ENCODE assay signal across 2 cellular contexts in the genomic region with DNA sequence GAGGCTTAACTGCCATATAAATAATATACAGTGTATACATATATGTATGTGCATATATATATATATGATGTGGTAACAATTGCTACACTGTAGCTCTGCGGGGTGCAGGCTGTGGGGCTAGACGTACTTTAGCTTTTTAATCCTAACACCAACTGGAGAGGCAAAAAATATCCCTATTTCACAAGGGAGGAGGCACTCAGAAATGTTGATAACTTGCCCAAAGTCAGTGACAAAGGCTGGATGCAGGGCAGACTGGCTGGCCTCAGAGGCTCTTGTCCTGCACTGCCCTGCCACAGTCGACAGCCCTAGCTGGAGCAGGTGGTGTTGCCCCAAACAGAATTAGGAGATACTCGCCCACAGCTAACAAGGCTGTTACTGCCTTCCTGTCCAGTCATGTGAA.
TF ChIP-seq lines count a peak whose summit lies in the region.

No MANE protein-coding gene starts in this region.

TF ChIP-seq in SK-N-SH treated with all-trans-retinoic acid at 6 μM for 48 hours, 23 proteins besides CTCF, POLR2A, EP300 and RAD21:
- TF ChIP-seq, protein P1, sequence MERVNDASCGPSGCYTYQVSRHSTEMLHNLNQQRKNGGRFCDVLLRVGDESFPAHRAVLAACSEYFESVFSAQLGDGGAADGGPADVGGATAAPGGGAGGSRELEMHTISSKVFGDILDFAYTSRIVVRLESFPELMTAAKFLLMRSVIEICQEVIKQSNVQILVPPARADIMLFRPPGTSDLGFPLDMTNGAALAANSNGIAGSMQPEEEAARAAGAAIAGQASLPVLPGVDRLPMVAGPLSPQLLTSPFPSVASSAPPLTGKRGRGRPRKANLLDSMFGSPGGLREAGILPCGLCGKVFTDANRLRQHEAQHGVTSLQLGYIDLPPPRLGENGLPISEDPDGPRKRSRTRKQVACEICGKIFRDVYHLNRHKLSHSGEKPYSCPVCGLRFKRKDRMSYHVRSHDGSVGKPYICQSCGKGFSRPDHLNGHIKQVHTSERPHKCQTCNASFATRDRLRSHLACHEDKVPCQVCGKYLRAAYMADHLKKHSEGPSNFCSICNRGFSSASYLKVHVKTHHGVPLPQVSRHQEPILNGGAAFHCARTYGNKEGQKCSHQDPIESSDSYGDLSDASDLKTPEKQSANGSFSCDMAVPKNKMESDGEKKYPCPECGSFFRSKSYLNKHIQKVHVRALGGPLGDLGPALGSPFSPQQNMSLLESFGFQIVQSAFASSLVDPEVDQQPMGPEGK (CRISPR knock-in tag; IDR thresholded peaks at IDR 0.05; ENCODE audit: borderline replicate concordance), result no peak
- TF ChIP-seq ZFP30 (CRISPR knock-in tag; IDR thresholded peaks at IDR 0.05) (no peak), ZC3H10 (CRISPR knock-in tag; IDR thresholded peaks at IDR 0.05) (no peak), SNAI2 (CRISPR knock-in tag; IDR thresholded peaks at IDR 0.05) (no peak), TCF4 (CRISPR knock-in tag; IDR thresholded peaks at IDR 0.05; ENCODE audit: borderline replicate concordance) (no peak), OSR1 (CRISPR knock-in tag; IDR thresholded peaks at IDR 0.05) (no peak), PPARA (CRISPR knock-in tag; IDR thresholded peaks at IDR 0.05; ENCODE audit: borderline replicate concordance) (no peak), ESRRG (CRISPR knock-in tag; IDR thresholded peaks at IDR 0.05) (no peak), ISL1 (CRISPR knock-in tag; IDR thresholded peaks at IDR 0.05) (no peak), BACH2 (CRISPR knock-in tag; IDR thresholded peaks at IDR 0.05; ENCODE audit: borderline replicate concordance) (no peak), CSDC2 (CRISPR knock-in tag; IDR thresholded peaks at IDR 0.05) (no peak), RARB (CRISPR knock-in tag; IDR thresholded peaks at IDR 0.05) (no peak), TOX (CRISPR knock-in tag; IDR thresholded peaks at IDR 0.05; ENCODE audit: borderline replicate concordance) (no peak), ZNF8 (CRISPR knock-in tag; IDR thresholded peaks at IDR 0.05) (no peak), ZNF565 (CRISPR knock-in tag; conservative IDR thresholded peaks at IDR 0.05; ENCODE audit: low read depth) (no peak), ZFP3 (CRISPR knock-in tag; IDR thresholded peaks at IDR 0.05) (no peak)
- TF ChIP-seq, protein P2, sequence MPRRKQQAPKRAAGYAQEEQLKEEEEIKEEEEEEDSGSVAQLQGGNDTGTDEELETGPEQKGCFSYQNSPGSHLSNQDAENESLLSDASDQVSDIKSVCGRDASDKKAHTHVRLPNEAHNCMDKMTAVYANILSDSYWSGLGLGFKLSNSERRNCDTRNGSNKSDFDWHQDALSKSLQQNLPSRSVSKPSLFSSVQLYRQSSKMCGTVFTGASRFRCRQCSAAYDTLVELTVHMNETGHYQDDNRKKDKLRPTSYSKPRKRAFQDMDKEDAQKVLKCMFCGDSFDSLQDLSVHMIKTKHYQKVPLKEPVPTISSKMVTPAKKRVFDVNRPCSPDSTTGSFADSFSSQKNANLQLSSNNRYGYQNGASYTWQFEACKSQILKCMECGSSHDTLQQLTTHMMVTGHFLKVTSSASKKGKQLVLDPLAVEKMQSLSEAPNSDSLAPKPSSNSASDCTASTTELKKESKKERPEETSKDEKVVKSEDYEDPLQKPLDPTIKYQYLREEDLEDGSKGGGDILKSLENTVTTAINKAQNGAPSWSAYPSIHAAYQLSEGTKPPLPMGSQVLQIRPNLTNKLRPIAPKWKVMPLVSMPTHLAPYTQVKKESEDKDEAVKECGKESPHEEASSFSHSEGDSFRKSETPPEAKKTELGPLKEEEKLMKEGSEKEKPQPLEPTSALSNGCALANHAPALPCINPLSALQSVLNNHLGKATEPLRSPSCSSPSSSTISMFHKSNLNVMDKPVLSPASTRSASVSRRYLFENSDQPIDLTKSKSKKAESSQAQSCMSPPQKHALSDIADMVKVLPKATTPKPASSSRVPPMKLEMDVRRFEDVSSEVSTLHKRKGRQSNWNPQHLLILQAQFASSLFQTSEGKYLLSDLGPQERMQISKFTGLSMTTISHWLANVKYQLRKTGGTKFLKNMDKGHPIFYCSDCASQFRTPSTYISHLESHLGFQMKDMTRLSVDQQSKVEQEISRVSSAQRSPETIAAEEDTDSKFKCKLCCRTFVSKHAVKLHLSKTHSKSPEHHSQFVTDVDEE (CRISPR knock-in tag; IDR thresholded peaks at IDR 0.05), result no peak
- TF ChIP-seq, protein P3, sequence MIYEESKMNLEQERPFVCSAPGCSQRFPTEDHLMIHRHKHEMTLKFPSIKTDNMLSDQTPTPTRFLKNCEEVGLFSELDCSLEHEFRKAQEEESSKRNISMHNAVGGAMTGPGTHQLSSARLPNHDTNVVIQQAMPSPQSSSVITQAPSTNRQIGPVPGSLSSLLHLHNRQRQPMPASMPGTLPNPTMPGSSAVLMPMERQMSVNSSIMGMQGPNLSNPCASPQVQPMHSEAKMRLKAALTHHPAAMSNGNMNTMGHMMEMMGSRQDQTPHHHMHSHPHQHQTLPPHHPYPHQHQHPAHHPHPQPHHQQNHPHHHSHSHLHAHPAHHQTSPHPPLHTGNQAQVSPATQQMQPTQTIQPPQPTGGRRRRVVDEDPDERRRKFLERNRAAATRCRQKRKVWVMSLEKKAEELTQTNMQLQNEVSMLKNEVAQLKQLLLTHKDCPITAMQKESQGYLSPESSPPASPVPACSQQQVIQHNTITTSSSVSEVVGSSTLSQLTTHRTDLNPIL (CRISPR knock-in tag; IDR thresholded peaks at IDR 0.05; ENCODE audit: low read depth), result no peak
- TF ChIP-seq, protein P4, sequence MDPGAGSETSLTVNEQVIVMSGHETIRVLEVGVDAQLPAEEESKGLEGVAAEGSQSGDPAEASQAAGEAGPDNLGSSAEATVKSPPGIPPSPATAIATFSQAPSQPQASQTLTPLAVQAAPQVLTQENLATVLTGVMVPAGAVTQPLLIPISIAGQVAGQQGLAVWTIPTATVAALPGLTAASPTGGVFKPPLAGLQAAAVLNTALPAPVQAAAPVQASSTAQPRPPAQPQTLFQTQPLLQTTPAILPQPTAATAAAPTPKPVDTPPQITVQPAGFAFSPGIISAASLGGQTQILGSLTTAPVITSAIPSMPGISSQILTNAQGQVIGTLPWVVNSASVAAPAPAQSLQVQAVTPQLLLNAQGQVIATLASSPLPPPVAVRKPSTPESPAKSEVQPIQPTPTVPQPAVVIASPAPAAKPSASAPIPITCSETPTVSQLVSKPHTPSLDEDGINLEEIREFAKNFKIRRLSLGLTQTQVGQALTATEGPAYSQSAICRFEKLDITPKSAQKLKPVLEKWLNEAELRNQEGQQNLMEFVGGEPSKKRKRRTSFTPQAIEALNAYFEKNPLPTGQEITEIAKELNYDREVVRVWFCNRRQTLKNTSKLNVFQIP (CRISPR knock-in tag; IDR thresholded peaks at IDR 0.05; ENCODE audit: borderline replicate concordance, low read depth), result no peak

TF ChIP-seq in HepG2, 621 proteins besides CTCF, POLR2A, EP300 and RAD21 (continued from another document and continues in another):
- TF ChIP-seq, protein P5, sequence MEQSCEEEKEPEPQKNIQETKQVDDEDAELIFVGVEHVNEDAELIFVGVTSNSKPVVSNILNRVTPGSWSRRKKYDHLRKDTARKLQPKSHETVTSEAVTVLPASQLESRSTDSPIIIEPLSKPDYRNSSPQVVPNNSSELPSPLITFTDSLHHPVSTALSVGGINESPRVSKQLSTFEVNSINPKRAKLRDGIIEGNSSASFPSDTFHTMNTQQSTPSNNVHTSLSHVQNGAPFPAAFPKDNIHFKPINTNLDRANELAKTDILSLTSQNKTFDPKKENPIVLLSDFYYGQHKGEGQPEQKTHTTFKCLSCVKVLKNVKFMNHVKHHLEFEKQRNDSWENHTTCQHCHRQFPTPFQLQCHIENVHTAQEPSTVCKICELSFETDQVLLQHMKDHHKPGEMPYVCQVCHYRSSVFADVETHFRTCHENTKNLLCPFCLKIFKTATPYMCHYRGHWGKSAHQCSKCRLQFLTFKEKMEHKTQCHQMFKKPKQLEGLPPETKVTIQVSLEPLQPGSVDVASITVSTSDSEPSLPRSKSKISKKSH (CRISPR knock-in tag; IDR thresholded peaks at IDR 0.05; ENCODE audit: borderline replicate concordance), result no peak
- TF ChIP-seq, protein P6, sequence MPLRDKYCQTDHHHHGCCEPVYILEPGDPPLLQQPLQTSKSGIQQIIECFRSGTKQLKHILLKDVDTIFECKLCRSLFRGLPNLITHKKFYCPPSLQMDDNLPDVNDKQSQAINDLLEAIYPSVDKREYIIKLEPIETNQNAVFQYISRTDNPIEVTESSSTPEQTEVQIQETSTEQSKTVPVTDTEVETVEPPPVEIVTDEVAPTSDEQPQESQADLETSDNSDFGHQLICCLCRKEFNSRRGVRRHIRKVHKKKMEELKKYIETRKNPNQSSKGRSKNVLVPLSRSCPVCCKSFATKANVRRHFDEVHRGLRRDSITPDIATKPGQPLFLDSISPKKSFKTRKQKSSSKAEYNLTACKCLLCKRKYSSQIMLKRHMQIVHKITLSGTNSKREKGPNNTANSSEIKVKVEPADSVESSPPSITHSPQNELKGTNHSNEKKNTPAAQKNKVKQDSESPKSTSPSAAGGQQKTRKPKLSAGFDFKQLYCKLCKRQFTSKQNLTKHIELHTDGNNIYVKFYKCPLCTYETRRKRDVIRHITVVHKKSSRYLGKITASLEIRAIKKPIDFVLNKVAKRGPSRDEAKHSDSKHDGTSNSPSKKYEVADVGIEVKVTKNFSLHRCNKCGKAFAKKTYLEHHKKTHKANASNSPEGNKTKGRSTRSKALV (CRISPR knock-in tag; IDR thresholded peaks at IDR 0.05), result no peak
- TF ChIP-seq RBFOX2 (IDR thresholded peaks at IDR 0.05; ENCODE audit: low read depth, low read length) (peak; percentile 59; the same call in 1 of the 2 replicates), ZNF788 (CRISPR knock-in tag; IDR thresholded peaks at IDR 0.05; ENCODE audit: borderline replicate concordance) (peak; percentile 20; the same call in 1 of the 2 replicates), SMARCC2 (IDR thresholded peaks at IDR 0.05) (no peak), STAG1 (CRISPR knock-in tag; IDR thresholded peaks at IDR 0.05) (peak; percentile 14; the same call in 1 of the 2 replicates), MEIS1 (CRISPR knock-in tag; IDR thresholded peaks at IDR 0.05; ENCODE audit: borderline replicate concordance) (no peak), ZSCAN25 (CRISPR knock-in tag; IDR thresholded peaks at IDR 0.05) (no peak), ZNF678 (CRISPR knock-in tag; IDR thresholded peaks at IDR 0.05) (no peak), ZNF251 (CRISPR knock-in tag; IDR thresholded peaks at IDR 0.05) (no peak), FIP1L1 (IDR thresholded peaks at IDR 0.05; ENCODE audit: borderline replicate concordance, insufficient read depth, low read depth, low read length) (no peak), POGZ (CRISPR knock-in tag; IDR thresholded peaks at IDR 0.05) (peak; percentile 13; the same call in 1 of the 2 replicates), TCF7 (IDR thresholded peaks at IDR 0.05; ENCODE audit: low read depth) (no peak), SIN3B (IDR thresholded peaks at IDR 0.05; ENCODE audit: low read length) (no peak), ZNF792 (CRISPR knock-in tag; IDR thresholded peaks at IDR 0.05) (peak; percentile 25; the same call in 1 of the 2 replicates), HOXA5 (CRISPR knock-in tag; IDR thresholded peaks at IDR 0.05) (no peak), ZSCAN22 (CRISPR knock-in tag; IDR thresholded peaks at IDR 0.05) (no peak), ZMAT3 (CRISPR knock-in tag; conservative IDR thresholded peaks at IDR 0.05) (no peak), CEBPG (CRISPR knock-in tag; IDR thresholded peaks at IDR 0.05) (no peak), RXRB (CRISPR knock-in tag; IDR thresholded peaks at IDR 0.05; ENCODE audit: borderline replicate concordance) (no peak)
- TF ChIP-seq, protein P7, sequence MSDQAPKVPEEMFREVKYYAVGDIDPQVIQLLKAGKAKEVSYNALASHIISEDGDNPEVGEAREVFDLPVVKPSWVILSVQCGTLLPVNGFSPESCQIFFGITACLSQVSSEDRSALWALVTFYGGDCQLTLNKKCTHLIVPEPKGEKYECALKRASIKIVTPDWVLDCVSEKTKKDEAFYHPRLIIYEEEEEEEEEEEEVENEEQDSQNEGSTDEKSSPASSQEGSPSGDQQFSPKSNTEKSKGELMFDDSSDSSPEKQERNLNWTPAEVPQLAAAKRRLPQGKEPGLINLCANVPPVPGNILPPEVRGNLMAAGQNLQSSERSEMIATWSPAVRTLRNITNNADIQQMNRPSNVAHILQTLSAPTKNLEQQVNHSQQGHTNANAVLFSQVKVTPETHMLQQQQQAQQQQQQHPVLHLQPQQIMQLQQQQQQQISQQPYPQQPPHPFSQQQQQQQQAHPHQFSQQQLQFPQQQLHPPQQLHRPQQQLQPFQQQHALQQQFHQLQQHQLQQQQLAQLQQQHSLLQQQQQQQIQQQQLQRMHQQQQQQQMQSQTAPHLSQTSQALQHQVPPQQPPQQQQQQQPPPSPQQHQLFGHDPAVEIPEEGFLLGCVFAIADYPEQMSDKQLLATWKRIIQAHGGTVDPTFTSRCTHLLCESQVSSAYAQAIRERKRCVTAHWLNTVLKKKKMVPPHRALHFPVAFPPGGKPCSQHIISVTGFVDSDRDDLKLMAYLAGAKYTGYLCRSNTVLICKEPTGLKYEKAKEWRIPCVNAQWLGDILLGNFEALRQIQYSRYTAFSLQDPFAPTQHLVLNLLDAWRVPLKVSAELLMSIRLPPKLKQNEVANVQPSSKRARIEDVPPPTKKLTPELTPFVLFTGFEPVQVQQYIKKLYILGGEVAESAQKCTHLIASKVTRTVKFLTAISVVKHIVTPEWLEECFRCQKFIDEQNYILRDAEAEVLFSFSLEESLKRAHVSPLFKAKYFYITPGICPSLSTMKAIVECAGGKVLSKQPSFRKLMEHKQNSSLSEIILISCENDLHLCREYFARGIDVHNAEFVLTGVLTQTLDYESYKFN (CRISPR knock-in tag; conservative IDR thresholded peaks at IDR 0.05), result no peak
- TF ChIP-seq, protein P8, sequence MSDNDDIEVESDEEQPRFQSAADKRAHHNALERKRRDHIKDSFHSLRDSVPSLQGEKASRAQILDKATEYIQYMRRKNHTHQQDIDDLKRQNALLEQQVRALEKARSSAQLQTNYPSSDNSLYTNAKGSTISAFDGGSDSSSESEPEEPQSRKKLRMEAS (IDR thresholded peaks at IDR 0.05), result peak; percentile 39; the same call in 1 of the 2 replicates
- TF ChIP-seq, protein P9, sequence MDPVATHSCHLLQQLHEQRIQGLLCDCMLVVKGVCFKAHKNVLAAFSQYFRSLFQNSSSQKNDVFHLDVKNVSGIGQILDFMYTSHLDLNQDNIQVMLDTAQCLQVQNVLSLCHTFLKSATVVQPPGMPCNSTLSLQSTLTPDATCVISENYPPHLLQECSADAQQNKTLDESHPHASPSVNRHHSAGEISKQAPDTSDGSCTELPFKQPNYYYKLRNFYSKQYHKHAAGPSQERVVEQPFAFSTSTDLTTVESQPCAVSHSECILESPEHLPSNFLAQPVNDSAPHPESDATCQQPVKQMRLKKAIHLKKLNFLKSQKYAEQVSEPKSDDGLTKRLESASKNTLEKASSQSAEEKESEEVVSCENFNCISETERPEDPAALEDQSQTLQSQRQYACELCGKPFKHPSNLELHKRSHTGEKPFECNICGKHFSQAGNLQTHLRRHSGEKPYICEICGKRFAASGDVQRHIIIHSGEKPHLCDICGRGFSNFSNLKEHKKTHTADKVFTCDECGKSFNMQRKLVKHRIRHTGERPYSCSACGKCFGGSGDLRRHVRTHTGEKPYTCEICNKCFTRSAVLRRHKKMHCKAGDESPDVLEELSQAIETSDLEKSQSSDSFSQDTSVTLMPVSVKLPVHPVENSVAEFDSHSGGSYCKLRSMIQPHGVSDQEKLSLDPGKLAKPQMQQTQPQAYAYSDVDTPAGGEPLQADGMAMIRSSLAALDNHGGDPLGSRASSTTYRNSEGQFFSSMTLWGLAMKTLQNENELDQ (CRISPR knock-in tag; IDR thresholded peaks at IDR 0.05; ENCODE audit: borderline replicate concordance), result no peak
- TF ChIP-seq, protein P10, sequence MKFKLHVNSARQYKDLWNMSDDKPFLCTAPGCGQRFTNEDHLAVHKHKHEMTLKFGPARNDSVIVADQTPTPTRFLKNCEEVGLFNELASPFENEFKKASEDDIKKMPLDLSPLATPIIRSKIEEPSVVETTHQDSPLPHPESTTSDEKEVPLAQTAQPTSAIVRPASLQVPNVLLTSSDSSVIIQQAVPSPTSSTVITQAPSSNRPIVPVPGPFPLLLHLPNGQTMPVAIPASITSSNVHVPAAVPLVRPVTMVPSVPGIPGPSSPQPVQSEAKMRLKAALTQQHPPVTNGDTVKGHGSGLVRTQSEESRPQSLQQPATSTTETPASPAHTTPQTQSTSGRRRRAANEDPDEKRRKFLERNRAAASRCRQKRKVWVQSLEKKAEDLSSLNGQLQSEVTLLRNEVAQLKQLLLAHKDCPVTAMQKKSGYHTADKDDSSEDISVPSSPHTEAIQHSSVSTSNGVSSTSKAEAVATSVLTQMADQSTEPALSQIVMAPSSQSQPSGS (CRISPR knock-in tag; IDR thresholded peaks at IDR 0.05), result no peak
